In genomic region chr18:30072609-30073385, GRCh38 we compare ENCODE assay signal across 26 cellular contexts.
"Had no signal": no experiment of that assay in that cellular context is flagged by ENCODE, and none has a peak within 500 bp of the region (broad histone marks: within the 10 kb centered on the region; RNA-seq: fewer than 3 reads in every experiment).

No MANE protein-coding gene starts in this region.

- FAIRE-seq: urothelium cell line had no signal

- H3K4me1 ChIP-seq: stomach, suprapubic skin, testis, thyroid gland, tibial artery, tibial nerve, transverse colon, upper lobe of left lung, upper lobe of right lung, uterus, vagina had no signal

- H3K27me3 ChIP-seq: stomach, suprapubic skin, testis, thyroid gland, tibial artery, tibial nerve, transverse colon, upper lobe of left lung, upper lobe of right lung, uterus, vagina had no signal

- DNase-seq: stimulated activated CD4-positive, alpha-beta T cell treated with anti-CD3 and anti-CD28 coated beads, Interleukin-2, amount 100 ng/mL, for 48 hours; stimulated activated CD4-positive, alpha-beta T cell treated with anti-CD3 and anti-CD28 coated beads, Interleukin-4, amount 100 ng/mL, for 1 hour; stimulated activated CD4-positive, alpha-beta T cell treated with anti-CD3 and anti-CD28 coated beads, Interleukin-4, amount 100 ng/mL, for 24 hours; stimulated activated CD4-positive, alpha-beta T cell treated with anti-CD3 and anti-CD28 coated beads, Interleukin-4, amount 100 ng/mL, for 4 hours; stimulated activated CD8-positive, alpha-beta memory T cell treated with anti-CD3 and anti-CD28 coated beads, Interleukin-4, amount 100 ng/mL, for 48 hours; stimulated activated naive B cell treated with anti-CD40 and anti-IgM and Interleukin-4, amounts not matched to agents 10 μg/mL and 1 μg/mL and 100 μg/mL, for 72 hours; stimulated activated naive CD4-positive, alpha-beta T cell; stimulated activated naive CD4-positive, alpha-beta T cell treated with Interleukin-2 at 50 U/mL for 16 hours; stimulated activated naive CD8-positive, alpha-beta T cell treated with anti-CD3 and anti-CD28 coated beads, Interleukin-15, amount 100 ng/mL, for 72 hours; stimulated activated naive CD8-positive, alpha-beta T cell treated with anti-CD3 and anti-CD28 coated beads, Interleukin-15, Interleukin-2, amounts not matched to agents 100 U/mL and 50 U/mL, for 24 hours; stomach; substantia nigra; testis; thyroid gland; tibial artery; transverse colon; trophoblast cell; upper lobe of left lung; upper lobe of right lung; uterus had no signal

- H3K4me3 ChIP-seq: stomach, suprapubic skin, testis, thoracic aorta, thyroid gland, tibial artery, tibial nerve, transverse colon, upper lobe of left lung, upper lobe of right lung, uterus, vagina had no signal

- H3K36me3 ChIP-seq: stomach, suprapubic skin, thoracic aorta, thyroid gland, tibial artery, tibial nerve, transverse colon, upper lobe of left lung, upper lobe of right lung, uterus, vagina had no signal

- H3K9me3 ChIP-seq: suprapubic skin, testis, thyroid gland, uterus, vagina had no signal

- H3K27ac ChIP-seq: stomach, suprapubic skin, testis, thoracic aorta, thyroid gland, tibial artery, tibial nerve, transverse colon, upper lobe of left lung, upper lobe of right lung, uterus, vagina had no signal

- ATAC-seq: stimulated activated memory B cell treated with anti-CD40 and anti-IgM and Interleukin-4, amounts not matched to agents 10 μg/mL and 1 μg/mL and 100 μg/mL, for 72 hours; stimulated activated naive B cell treated with anti-CD40 and anti-IgM and Interleukin-4, amounts not matched to agents 10 μg/mL and 1 μg/mL and 100 μg/mL, for 72 hours; stimulated activated naive CD8-positive, alpha-beta T cell treated with anti-CD3 and anti-CD28 coated beads, Interleukin-15, amount 100 ng/mL, for 72 hours; stimulated activated naive CD8-positive, alpha-beta T cell treated with anti-CD3 and anti-CD28 coated beads, Interleukin-15, Interleukin-2, amounts not matched to agents 100 U/mL and 50 U/mL, for 24 hours had no signal
